In the genomic region with DNA sequence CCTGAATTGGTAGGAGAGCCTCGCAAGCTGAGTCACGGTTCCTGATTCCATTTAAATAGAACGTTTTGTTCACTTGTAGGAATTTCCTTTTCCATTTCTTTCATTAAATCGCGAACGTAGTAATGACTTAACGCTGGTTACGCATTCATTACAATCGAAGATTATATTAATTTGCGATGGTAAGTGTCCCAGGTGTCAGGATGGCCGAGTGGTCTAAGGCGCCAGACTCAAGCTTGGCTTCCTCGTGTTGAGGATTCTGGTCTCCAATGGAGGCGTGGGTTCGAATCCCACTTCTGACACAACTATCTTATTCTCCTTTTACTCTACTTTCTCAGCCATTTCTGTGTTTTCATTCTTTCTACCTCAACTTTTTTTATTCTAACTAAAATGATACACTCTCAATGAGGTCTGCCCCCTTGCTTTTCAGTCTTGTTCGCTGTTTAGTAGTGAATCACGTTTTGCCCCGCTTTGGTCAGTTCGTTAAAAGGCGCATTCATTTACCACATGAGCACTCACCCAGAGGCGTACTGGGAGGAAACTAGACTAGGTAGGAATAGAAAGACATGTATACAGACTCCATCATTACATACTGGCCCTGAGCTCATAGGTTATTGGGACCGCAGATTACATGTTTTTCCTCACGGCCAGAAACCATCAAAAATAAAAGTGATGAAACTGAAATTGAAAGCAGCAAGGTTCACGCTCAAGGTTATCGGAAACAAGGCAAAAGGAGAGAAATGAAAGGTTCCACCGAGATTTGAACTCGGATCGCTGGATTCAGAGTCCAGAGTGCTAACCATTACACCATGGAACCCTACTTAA, we compare ENCODE assay signal across 8 cellular contexts. TPM values are rescaled to one million over a fixed set of nuclear protein-coding genes. Genes with fewer than 3 reads are reported as not detected.
DNase-seq lines count a peak whose midpoint lies in the region; ATAC-seq lines count a peak whose summit lies in the region.

No MANE protein-coding gene starts in this region.

- no peaks in the 10 kb centered on the region for H3K27me3 Mint-ChIP-seq in activated CD4-positive, alpha-beta memory T cell treated with anti-CD3 and anti-CD28 coated beads, Interleukin-2, amount 10 ng/mL, durations not matched to agents 7 days and 5 days

- no peaks in the 10 kb centered on the region for H3K9me3 Mint-ChIP-seq in activated CD4-positive, alpha-beta memory T cell treated with anti-CD3 and anti-CD28 coated beads, Interleukin-2, amount 10 ng/mL, durations not matched to agents 7 days and 5 days

- CTCF ChIA-PET in activated CD4-positive, alpha-beta memory T cell treated with anti-CD3 and anti-CD28 coated beads, Interleukin-2, amount 10 ng/mL, durations not matched to agents 7 days and 5 days (lab: Charles Lee) = interaction anchor here (1.0 to 3.5 kb wide), 9 partner anchors 12 to 103 kb away, joined by 3 to 22 read pairs (median 5); a partner anchor contains a TSS

- ATAC-seq in GM19328 (IDR thresholded peaks at IDR 0.05; ENCODE audit: unreplicated experiment) (peak; percentile 53), HG03460 (IDR thresholded peaks at IDR 0.05; ENCODE audit: unreplicated experiment) (peak; percentile 54)

- POLR2A ChIA-PET in activated CD4-positive, alpha-beta memory T cell treated with anti-CD3 and anti-CD28 coated beads, Interleukin-2, amount 10 ng/mL, durations not matched to agents 7 days and 5 days (lab: Charles Lee) = interaction anchor here (0.8 to 6.4 kb wide), 15 partner anchors 12 to 1133 kb away, joined by 3 to 88 read pairs (median 4); a partner anchor contains a TSS

- peak overlapping the region; percentile 88 for H3K4me3 Mint-ChIP-seq in activated CD4-positive, alpha-beta memory T cell treated with anti-CD3 and anti-CD28 coated beads, Interleukin-2, amount 10 ng/mL, durations not matched to agents 7 days and 5 days

- peaks cover 3% of the 10 kb centered on the region for H3K36me3 Mint-ChIP-seq in activated CD4-positive, alpha-beta memory T cell treated with anti-CD3 and anti-CD28 coated beads, Interleukin-2, amount 10 ng/mL, durations not matched to agents 7 days and 5 days (ENCODE audit: low read depth)

- peaks cover 51% of the 10 kb centered on the region for H3K4me1 Mint-ChIP-seq in activated CD4-positive, alpha-beta memory T cell treated with anti-CD3 and anti-CD28 coated beads, Interleukin-2, amount 10 ng/mL, durations not matched to agents 7 days and 5 days

- peak; percentile 19 to 26 for DNase-seq in AML-193 (lab: John Stamatoyannopoulos, UW)
- peak; percentile 93 for DNase-seq in NCI-H82 treated with DMSO at 0.1 percent for 48 hours (lab: John Stamatoyannopoulos, UW; ENCODE audit: unreplicated experiment)
- peak; percentile 78 for DNase-seq in activated CD4-positive, alpha-beta memory T cell treated with anti-CD3 and anti-CD28 coated beads, Interleukin-2, amount 10 ng/mL, durations not matched to agents 7 days and 5 days
- peak; percentile 60 for DNase-seq in effector CD8-positive, alpha-beta T cell (lab: John Stamatoyannopoulos, UW)
- peak; percentile 93 for DNase-seq in medulla oblongata (ENCODE audit: extremely low spot score)
- DNase-seq in stimulated activated CD4-positive, alpha-beta T cell treated with anti-CD3 and anti-CD28 coated beads, TNF-alpha, amount 100 ng/mL, for 4 hours (ENCODE audit: low read depth in 3 of 3) = peak; percentile 51 to 69 (median 57)

- H3K27ac Mint-ChIP-seq in activated CD4-positive, alpha-beta memory T cell treated with anti-CD3 and anti-CD28 coated beads, Interleukin-2, amount 10 ng/mL, durations not matched to agents 7 days and 5 days = peak overlapping the region; percentile 93

RNA-seq across cellular contexts. Expression of a gene that starts 17.3 kb away (rescaled TPM):
- 10 to 100 TPM; 56.8 to 58.0 TPM for total RNA-seq in activated CD4-positive, alpha-beta memory T cell treated with anti-CD3 and anti-CD28 coated beads, Interleukin-2, amount 10 ng/mL, durations not matched to agents 7 days and 5 days

Comparison
In these comparisons a context has a peak if more than half of its experiments do, and no peak if none do; other contexts are left out.
1. Peak in every context shown above with its lines: DNase-seq and ATAC-seq.
2. DNase-seq: peak in every context shown above with its lines; median percentile 93 in NCI-H82 treated with DMSO at 0.1 percent for 48 hours; 93 in medulla oblongata; 78 in activated CD4-positive, alpha-beta memory T cell treated with anti-CD3 and anti-CD28 coated beads, Interleukin-2, amount 10 ng/mL, durations not matched to agents 7 days and 5 days; 60 in effector CD8-positive, alpha-beta T cell; 57 in stimulated activated CD4-positive, alpha-beta T cell treated with anti-CD3 and anti-CD28 coated beads, TNF-alpha, amount 100 ng/mL, for 4 hours; 22 in AML-193.